10 cellular contexts compared by ENCODE assay signal in the genomic region with DNA sequence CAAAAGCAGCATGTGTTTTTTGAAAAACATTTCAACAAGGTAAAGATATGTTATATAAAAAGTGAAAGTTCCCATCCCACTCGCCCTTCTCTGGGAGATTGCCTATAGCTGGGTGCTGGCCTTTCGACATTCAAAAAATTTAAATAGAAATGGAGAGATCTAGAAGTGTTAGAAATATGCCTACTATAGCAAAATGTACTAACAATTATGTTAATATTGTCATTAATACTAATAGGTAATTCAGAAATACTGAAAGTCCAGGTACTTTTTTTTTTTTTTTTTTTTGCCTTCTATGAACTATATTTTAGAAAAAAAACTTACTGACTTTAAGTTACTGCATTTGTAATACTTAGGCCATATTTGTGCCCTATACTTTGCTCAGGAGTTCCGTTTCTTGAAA.
A peak's percentile ranks its signal among the peaks of the same experiment; 100 is the strongest.
DNase-seq lines count a peak whose midpoint lies in the region; ATAC-seq and TF ChIP-seq lines count a peak whose summit lies in the region.
"Had no signal": no experiment of that assay in that cellular context is flagged by ENCODE, and none has a peak within 500 bp of the region (broad histone marks: within the 10 kb centered on the region; RNA-seq: fewer than 3 reads in every experiment).

No MANE protein-coding gene starts in this region.

- CTCF ChIA-PET in RWPE1 (lab: Yijun Ruan, JAX): interaction anchor here (0.7 kb wide), 1 partner anchor 8 kb away, joined by 4 read pairs; no protein-coding TSS in a partner anchor

- H3K27me3 Mint-ChIP-seq in nephron (ENCODE audit: low read depth): peaks cover 3% of the 10 kb centered on the region

- POLR2A ChIA-PET in RWPE1 (lab: Yijun Ruan, JAX; ENCODE audit: low non-redundant PET): no interaction called here

- peaks cover 14% of the 10 kb centered on the region for H3K4me1 Mint-ChIP-seq in nephron

- no peak for DNase-seq in MM.1S
- no peak for DNase-seq in RWPE1 (ENCODE audit: low spot score)
- no peak for DNase-seq in germinal center (ENCODE audit: low spot score)
- DNase-seq: DMS 273 treated with DMSO at 0.1 percent for 48 hours, foreskin melanocyte had no signal

- H3K9me3 ChIP-seq in MM.1S (replicated peaks; ENCODE audit: insufficient read depth, low read length): no peaks in the 10 kb centered on the region

- H3K4me3 ChIP-seq in ACC112 (ENCODE audit: low read depth, low read length): peak overlapping the region; percentile 95
- no peak overlapping the region for H3K4me3 ChIP-seq in MM.1S (ENCODE audit: low read length)

- H3K9me2 ChIP-seq in MM.1S (replicated peaks; ENCODE audit: insufficient read depth, low read length): no peaks in the 10 kb centered on the region

- no peak overlapping the region for H3K9ac ChIP-seq in MM.1S (ENCODE audit: low read length)

- H3K4me1 ChIP-seq in ACC112 (ENCODE audit: control insufficient read depth, insufficient read depth, low read length, unreplicated experiment) (peaks cover 12% of the 10 kb centered on the region), MM.1S (ENCODE audit: low read length) (peaks cover 17% of the 10 kb centered on the region)

- no peaks in the 10 kb centered on the region for H3K36me3 ChIP-seq in ACC112 (ENCODE audit: insufficient read depth, low read length)
- H3K36me3 ChIP-seq in MM.1S (replicated peaks; ENCODE audit: insufficient read depth, low read length): no peaks in the 10 kb centered on the region

- H4K20me1 ChIP-seq in MM.1S (ENCODE audit: insufficient read depth, low read length): no peaks in the 10 kb centered on the region; the same call in 1 of the 2 replicates

- H3K4me2 ChIP-seq in MM.1S (ENCODE audit: low read depth, low read length): peak overlapping the region; percentile 51; the same call in 1 of the 2 replicates

- no peak for ATAC-seq in GM19023 (IDR thresholded peaks at IDR 0.05; ENCODE audit: unreplicated experiment)
- ATAC-seq in GM19463 (IDR thresholded peaks at IDR 0.05; ENCODE audit: unreplicated experiment): no peak

- no peak overlapping the region for H3K27ac Mint-ChIP-seq in nephron

- H2AFZ ChIP-seq in ACC112 (ENCODE audit: low read length, unreplicated experiment) (no peak overlapping the region), MM.1S (ENCODE audit: low read length) (no peak overlapping the region)

- H3K36me3 Mint-ChIP-seq in nephron (ENCODE audit: low read depth): no peaks in the 10 kb centered on the region

- H3K79me2 ChIP-seq in ACC112 (ENCODE audit: control insufficient read depth, insufficient read depth, low read length, unreplicated experiment) (peaks cover 13% of the 10 kb centered on the region), MM.1S (ENCODE audit: low read length) (peaks cover 84% of the 10 kb centered on the region)

- H3K27ac ChIP-seq in ACC112 (ENCODE audit: low read depth, low read length) (no peak overlapping the region), MM.1S (ENCODE audit: low read length) (no peak overlapping the region), cingulate gyrus (ENCODE audit: low read depth, low read length) (peak overlapping the region; percentile 32), RWPE1 (no peak overlapping the region)

- H3K4me3 Mint-ChIP-seq in nephron: peak overlapping the region; percentile 46 to 90 (median 71)

- H3K27me3 ChIP-seq in ACC112 (ENCODE audit: insufficient read depth, low read length): no peaks in the 10 kb centered on the region
- H3K27me3 ChIP-seq in MM.1S (replicated peaks; ENCODE audit: insufficient read depth, low read length): no peaks in the 10 kb centered on the region

- no peaks in the 10 kb centered on the region for H3K9me3 Mint-ChIP-seq in nephron

- TF ChIP-seq CTCF in MM.1S (IDR thresholded peaks at IDR 0.05; ENCODE audit: low read length): no peak
- TF ChIP-seq CTCF in nephron (IDR thresholded peaks at IDR 0.05; ENCODE audit: unreplicated experiment in 3 of 3): no peak
- no peak for TF ChIP-seq CTCF in RWPE1 (conservative IDR thresholded peaks at IDR 0.05; ENCODE audit: low read depth)

- peaks cover 13% of the 10 kb centered on the region; the same call in 1 of the 2 replicates for H3F3A ChIP-seq in MM.1S (ENCODE audit: insufficient read depth, low read length)
